In the genomic region with DNA sequence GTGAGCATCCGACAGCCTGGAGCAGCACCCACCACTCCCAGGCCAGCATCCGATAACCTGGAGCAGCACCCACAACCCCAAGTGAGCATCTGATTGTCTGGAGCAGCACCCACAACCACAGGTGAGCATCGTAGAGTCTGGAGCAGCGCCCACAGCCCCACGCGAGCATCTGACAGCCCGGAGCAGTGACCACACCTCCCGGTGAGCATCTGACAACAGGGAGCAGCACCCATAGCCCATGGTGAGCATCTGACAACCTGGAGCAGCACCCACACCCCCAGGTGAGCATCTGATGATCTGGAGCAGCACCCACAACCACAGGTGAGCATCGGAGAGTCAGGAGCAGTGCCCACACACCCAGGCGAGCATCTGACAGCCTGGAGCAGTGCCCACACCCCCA, we compare ENCODE assay signal across 2 cellular contexts. TPM values are rescaled to one million over a fixed set of nuclear protein-coding genes. Genes with fewer than 3 reads are reported as not detected.
"Had no signal": no experiment of that assay in that cellular context is flagged by ENCODE, and none has a peak within 500 bp of the region (broad histone marks: within the 10 kb centered on the region; RNA-seq: fewer than 3 reads in every experiment).

No MANE protein-coding gene starts in this region.

RNA-seq across cellular contexts. Expression of a gene that starts 25.1 kb away (rescaled TPM):
- total RNA-seq: LHCN-M2, SJSA1 had no signal
